ENCODE assay signal across 18 cellular contexts in genomic region chr9:136019681-136020060, GRCh38.
"Had no signal": no experiment of that assay in that cellular context is flagged by ENCODE, and none has a peak within 500 bp of the region (broad histone marks: within the 10 kb centered on the region; RNA-seq: fewer than 3 reads in every experiment).

No MANE protein-coding gene starts in this region.

- H3K4me1 Mint-ChIP-seq: activated naive CD8-positive, alpha-beta T cell treated with anti-CD3 and anti-CD28 coated beads for 36 hours had no signal

- H3K4me3 Mint-ChIP-seq: activated naive CD8-positive, alpha-beta T cell treated with anti-CD3 and anti-CD28 coated beads for 36 hours; activated T-helper 1 cell treated with anti-CD3 and anti-CD28 coated beads, Interleukin-12 subunit alpha, Interleukin-12 subunit beta, Interleukin-2, Interleukin-4 antibody, amounts not matched to agents 30 ng/mL and 10 ng/mL and 1 ng/mL, durations not matched to agents 14 hours and 24 hours and 36 hours; central memory CD8-positive, alpha-beta T cell; memory B cell; stimulated activated naive CD8-positive, alpha-beta T cell treated with anti-CD3 and anti-CD28 coated beads, Interleukin-15, amount 100 ng/mL, for 72 hours; T-helper 17 cell had no signal

- H3K9me3 ChIP-seq: esophagus muscularis mucosa, gastrocnemius medialis, tibial artery had no signal

- H3K9me3 Mint-ChIP-seq: activated naive CD8-positive, alpha-beta T cell treated with anti-CD3 and anti-CD28 coated beads for 36 hours; activated T-helper 1 cell treated with anti-CD3 and anti-CD28 coated beads, Interleukin-12 subunit alpha, Interleukin-12 subunit beta, Interleukin-2, Interleukin-4 antibody, amounts not matched to agents 30 ng/mL and 10 ng/mL and 1 ng/mL, durations not matched to agents 14 hours and 24 hours and 36 hours; central memory CD8-positive, alpha-beta T cell; stimulated activated naive CD8-positive, alpha-beta T cell treated with anti-CD3 and anti-CD28 coated beads, Interleukin-15, amount 100 ng/mL, for 72 hours had no signal

- H3K36me3 ChIP-seq: gastrocnemius medialis had no signal

- H3K4me3 ChIP-seq: esophagus muscularis mucosa, gastrocnemius medialis, SK-N-MC, tibial artery had no signal

- H3K27ac Mint-ChIP-seq: activated naive CD8-positive, alpha-beta T cell treated with anti-CD3 and anti-CD28 coated beads for 36 hours; activated T-helper 1 cell treated with anti-CD3 and anti-CD28 coated beads, Interleukin-12 subunit alpha, Interleukin-12 subunit beta, Interleukin-2, Interleukin-4 antibody, amounts not matched to agents 30 ng/mL and 10 ng/mL and 1 ng/mL, durations not matched to agents 14 hours and 24 hours and 36 hours; memory B cell; progenitor cell of endocrine pancreas; stimulated activated naive CD8-positive, alpha-beta T cell treated with anti-CD3 and anti-CD28 coated beads, Interleukin-15, amount 100 ng/mL, for 72 hours; T-helper 17 cell had no signal

- H3K27me3 Mint-ChIP-seq: activated naive CD8-positive, alpha-beta T cell treated with anti-CD3 and anti-CD28 coated beads for 36 hours; central memory CD8-positive, alpha-beta T cell; progenitor cell of endocrine pancreas; stimulated activated naive CD8-positive, alpha-beta T cell treated with anti-CD3 and anti-CD28 coated beads, Interleukin-15, amount 100 ng/mL, for 72 hours; T-helper 17 cell had no signal

- ATAC-seq: gastrocnemius medialis, T-helper 17 cell had no signal

- DNase-seq: activated CD4-positive, alpha-beta T cell treated with anti-CD3 and anti-CD28 coated beads, Interleukin-2, amount 50 U/mL, for 1 hour; activated naive CD8-positive, alpha-beta T cell treated with anti-CD3 and anti-CD28 coated beads for 36 hours; activated T-cell treated with anti-CD3 and anti-CD28 coated beads for 4 hours; effector memory CD4-positive, alpha-beta T cell; gastrocnemius medialis; hypothalamus; occipital lobe; stimulated activated CD4-positive, alpha-beta T cell treated with anti-CD3 and anti-CD28 coated beads, Interleukin-12 subunit alpha, Interleukin-12 subunit beta, amount 100 ng/mL, for 4 hours; stimulated activated naive CD8-positive, alpha-beta T cell treated with anti-CD3 and anti-CD28 coated beads, Interleukin-15, amount 100 ng/mL, for 72 hours; SW 1271; T-helper 17 cell had no signal

- H3K27me3 ChIP-seq: esophagus muscularis mucosa, gastrocnemius medialis, tibial artery had no signal

- H3K27ac ChIP-seq: esophagus muscularis mucosa, gastrocnemius medialis, SK-N-MC, tibial artery had no signal

- H3K36me3 Mint-ChIP-seq: activated naive CD8-positive, alpha-beta T cell treated with anti-CD3 and anti-CD28 coated beads for 36 hours had no signal
